12 cellular contexts compared by ENCODE assay signal in genomic region chr22:21755855-21756284, GRCh38. TPM values are rescaled to one million over a fixed set of nuclear protein-coding genes. Genes with fewer than 3 reads are reported as not detected.
A peak's percentile ranks its signal among the peaks of the same experiment; 100 is the strongest.
DNase-seq lines count a peak whose midpoint lies in the region; ATAC-seq and TF ChIP-seq lines count a peak whose summit lies in the region.
"Had no signal": no experiment of that assay in that cellular context is flagged by ENCODE, and none has a peak within 500 bp of the region (broad histone marks: within the 10 kb centered on the region; RNA-seq: fewer than 3 reads in every experiment).

No MANE protein-coding gene starts in this region.

- peaks cover 36% of the 10 kb centered on the region for H3K36me3 Mint-ChIP-seq in activated CD8-positive, alpha-beta T cell treated with anti-CD3 and anti-CD28 coated beads, Interleukin-2, amount 10 ng/mL, durations not matched to agents 7 days and 5 days (ENCODE audit: low read depth)
- peaks cover 7% of the 10 kb centered on the region for H3K36me3 Mint-ChIP-seq in glutamatergic neuron (ENCODE audit: unreplicated experiment)
- peaks cover 0 to 22% (median 10%) of the 10 kb centered on the region in 5 donors for H3K36me3 Mint-ChIP-seq in naive thymus-derived CD4-positive, alpha-beta T cell
- peaks cover 28% of the 10 kb centered on the region for H3K36me3 Mint-ChIP-seq in activated CD8-positive, alpha-beta memory T cell treated with anti-CD3 and anti-CD28 coated beads, Interleukin-2, amount 10 ng/mL, durations not matched to agents 7 days and 5 days

- H3K4me3 Mint-ChIP-seq in activated CD8-positive, alpha-beta T cell treated with anti-CD3 and anti-CD28 coated beads, Interleukin-2, amount 10 ng/mL, durations not matched to agents 7 days and 5 days = no peak overlapping the region
- H3K4me3 Mint-ChIP-seq in glutamatergic neuron (ENCODE audit: unreplicated experiment) = peak overlapping the region; percentile 74
- no peak overlapping the region for H3K4me3 Mint-ChIP-seq in naive thymus-derived CD4-positive, alpha-beta T cell
- no peak overlapping the region for H3K4me3 Mint-ChIP-seq in activated CD8-positive, alpha-beta memory T cell treated with anti-CD3 and anti-CD28 coated beads, Interleukin-2, amount 10 ng/mL, durations not matched to agents 7 days and 5 days

- H3K27ac Mint-ChIP-seq in activated CD8-positive, alpha-beta T cell treated with anti-CD3 and anti-CD28 coated beads, Interleukin-2, amount 10 ng/mL, durations not matched to agents 7 days and 5 days = peak overlapping the region; percentile 37
- peak overlapping the region; percentile 100 for H3K27ac Mint-ChIP-seq in glutamatergic neuron (ENCODE audit: unreplicated experiment)
- H3K27ac Mint-ChIP-seq in naive thymus-derived CD4-positive, alpha-beta T cell = peak overlapping the region in 1 of 9 donors; percentile 9
- no peak overlapping the region for H3K27ac Mint-ChIP-seq in activated CD8-positive, alpha-beta memory T cell treated with anti-CD3 and anti-CD28 coated beads, Interleukin-2, amount 10 ng/mL, durations not matched to agents 7 days and 5 days

- peaks cover 30% of the 10 kb centered on the region for H3K4me1 ChIP-seq in ACC112 (ENCODE audit: control insufficient read depth, insufficient read depth, low read length, unreplicated experiment)
- peaks cover 0 to 25% of the 10 kb centered on the region in 2 donors for H3K4me1 ChIP-seq in naive thymus-derived CD4-positive, alpha-beta T cell (ENCODE audit: control insufficient read depth in 2 of 2, insufficient read depth in 2 of 2, low read length in 2 of 2)

- no peak overlapping the region for H2AFZ ChIP-seq in ACC112 (ENCODE audit: low read length, unreplicated experiment)

- H3K4me1 Mint-ChIP-seq in activated CD8-positive, alpha-beta T cell treated with anti-CD3 and anti-CD28 coated beads, Interleukin-2, amount 10 ng/mL, durations not matched to agents 7 days and 5 days (ENCODE audit: low read depth) = peaks cover 6% of the 10 kb centered on the region
- H3K4me1 Mint-ChIP-seq in glutamatergic neuron (ENCODE audit: low read depth, unreplicated experiment) = peaks cover 63% of the 10 kb centered on the region
- H3K4me1 Mint-ChIP-seq in naive thymus-derived CD4-positive, alpha-beta T cell = peaks cover 0 to 27% (median 0%) of the 10 kb centered on the region in 7 donors
- H3K4me1 Mint-ChIP-seq in activated CD8-positive, alpha-beta memory T cell treated with anti-CD3 and anti-CD28 coated beads, Interleukin-2, amount 10 ng/mL, durations not matched to agents 7 days and 5 days = peaks cover 23% of the 10 kb centered on the region

- H3K9me3 Mint-ChIP-seq in activated CD8-positive, alpha-beta T cell treated with anti-CD3 and anti-CD28 coated beads, Interleukin-2, amount 10 ng/mL, durations not matched to agents 7 days and 5 days (ENCODE audit: insufficient read depth) = no peaks in the 10 kb centered on the region
- H3K9me3 Mint-ChIP-seq in glutamatergic neuron (ENCODE audit: unreplicated experiment) = peaks cover 32% of the 10 kb centered on the region
- H3K9me3 Mint-ChIP-seq in naive thymus-derived CD4-positive, alpha-beta T cell = no peaks in the 10 kb centered on the region
- no peaks in the 10 kb centered on the region for H3K9me3 Mint-ChIP-seq in activated CD8-positive, alpha-beta memory T cell treated with anti-CD3 and anti-CD28 coated beads, Interleukin-2, amount 10 ng/mL, durations not matched to agents 7 days and 5 days (ENCODE audit: low read depth)

- peak; percentile 41 for ATAC-seq in GM21423 (IDR thresholded peaks at IDR 0.05; ENCODE audit: unreplicated experiment)
- no peak for ATAC-seq in activated CD8-positive, alpha-beta T cell treated with anti-CD3 and anti-CD28 coated beads, Interleukin-2, amount 10 ng/mL, durations not matched to agents 7 days and 5 days
- no peak for ATAC-seq in GM18907 (IDR thresholded peaks at IDR 0.05; ENCODE audit: unreplicated experiment)
- no peak for ATAC-seq in naive thymus-derived CD4-positive, alpha-beta T cell
- ATAC-seq in activated CD8-positive, alpha-beta memory T cell treated with anti-CD3 and anti-CD28 coated beads, Interleukin-2, amount 10 ng/mL, durations not matched to agents 7 days and 5 days = no peak
- ATAC-seq in HG03521 (IDR thresholded peaks at IDR 0.05; ENCODE audit: unreplicated experiment) = no peak

- no peaks in the 10 kb centered on the region for H3K27me3 Mint-ChIP-seq in activated CD8-positive, alpha-beta T cell treated with anti-CD3 and anti-CD28 coated beads, Interleukin-2, amount 10 ng/mL, durations not matched to agents 7 days and 5 days (ENCODE audit: low read depth)
- H3K27me3 Mint-ChIP-seq in glutamatergic neuron (ENCODE audit: unreplicated experiment) = peaks cover 22% of the 10 kb centered on the region
- no peaks in the 10 kb centered on the region for H3K27me3 Mint-ChIP-seq in naive thymus-derived CD4-positive, alpha-beta T cell
- H3K27me3 Mint-ChIP-seq in activated CD8-positive, alpha-beta memory T cell treated with anti-CD3 and anti-CD28 coated beads, Interleukin-2, amount 10 ng/mL, durations not matched to agents 7 days and 5 days = no peaks in the 10 kb centered on the region

- no peaks in the 10 kb centered on the region for H3K36me3 ChIP-seq in ACC112 (ENCODE audit: insufficient read depth, low read length)
- peaks cover 0 to 29% (median 7%) of the 10 kb centered on the region in 3 experiments for H3K36me3 ChIP-seq in naive thymus-derived CD4-positive, alpha-beta T cell (ENCODE audit: control insufficient read depth in 2 of 3, insufficient read depth in 3 of 3, low read length in 3 of 3)

- H3K79me2 ChIP-seq in ACC112 (ENCODE audit: control insufficient read depth, insufficient read depth, low read length, unreplicated experiment) = no peaks in the 10 kb centered on the region

- CTCF ChIA-PET in activated CD8-positive, alpha-beta T cell treated with anti-CD3 and anti-CD28 coated beads, Interleukin-2, amount 10 ng/mL, durations not matched to agents 7 days and 5 days (lab: Charles Lee) = no interaction called here
- CTCF ChIA-PET in naive thymus-derived CD4-positive, alpha-beta T cell (lab: Charles Lee) = no interaction called here
- CTCF ChIA-PET in activated CD8-positive, alpha-beta memory T cell treated with anti-CD3 and anti-CD28 coated beads, Interleukin-2, amount 10 ng/mL, durations not matched to agents 7 days and 5 days (lab: Charles Lee) = no interaction called here

- H3K4me3 ChIP-seq in ACC112 (ENCODE audit: low read depth, low read length) = no peak overlapping the region
- H3K4me3 ChIP-seq in naive thymus-derived CD4-positive, alpha-beta T cell (ENCODE audit: low read length) = no peak overlapping the region
- H3K4me3 ChIP-seq: upper lobe of right lung had no signal

- TF ChIP-seq CTCF in glutamatergic neuron (IDR thresholded peaks at IDR 0.05; ENCODE audit: partially characterized antibody, unreplicated experiment) = no peak

- H3K27me3 ChIP-seq in ACC112 (ENCODE audit: insufficient read depth, low read length) = no peaks in the 10 kb centered on the region
- H3K27me3 ChIP-seq in naive thymus-derived CD4-positive, alpha-beta T cell (ENCODE audit: control insufficient read depth in 2 of 2, insufficient read depth in 2 of 2, low read length in 2 of 2) = no peaks in the 10 kb centered on the region
- H3K27me3 ChIP-seq: upper lobe of right lung had no signal

- intact Hi-C loops in naive thymus-derived CD4-positive, alpha-beta T cell (cut with micrococcal nuclease) = no loop called here

- DNase-seq in activated CD8-positive, alpha-beta T cell treated with anti-CD3 and anti-CD28 coated beads, Interleukin-2, amount 10 ng/mL, durations not matched to agents 7 days and 5 days = no peak
- DNase-seq in glutamatergic neuron = no peak
- DNase-seq in naive thymus-derived CD4-positive, alpha-beta T cell = no peak
- no peak for DNase-seq in activated CD8-positive, alpha-beta memory T cell treated with anti-CD3 and anti-CD28 coated beads, Interleukin-2, amount 10 ng/mL, durations not matched to agents 7 days and 5 days
- DNase-seq: NCI-H187; stimulated activated CD4-positive, alpha-beta T cell treated with anti-CD3 and anti-CD28 coated beads, Interleukin-15, amount 100 ng/mL, for 24 hours; T-helper 9 cell; upper lobe of right lung had no signal

- POLR2A ChIA-PET in activated CD8-positive, alpha-beta T cell treated with anti-CD3 and anti-CD28 coated beads, Interleukin-2, amount 10 ng/mL, durations not matched to agents 7 days and 5 days (lab: Charles Lee) = no interaction called here
- POLR2A ChIA-PET in naive thymus-derived CD4-positive, alpha-beta T cell (lab: Charles Lee) = no interaction called here

- peak overlapping the region; percentile 85 for H3K27ac ChIP-seq in ACC112 (ENCODE audit: low read depth, low read length)
- no peak overlapping the region for H3K27ac ChIP-seq in naive thymus-derived CD4-positive, alpha-beta T cell (ENCODE audit: low read depth, low read length)
- H3K27ac ChIP-seq: upper lobe of right lung had no signal

- no peaks in the 10 kb centered on the region for H3K9me3 ChIP-seq in naive thymus-derived CD4-positive, alpha-beta T cell (ENCODE audit: control insufficient read depth in 2 of 3, low read length in 3 of 3)
- H3K9me3 ChIP-seq: upper lobe of right lung had no signal

RNA-seq across cellular contexts. Expression of gene YPEL1, which starts 20.3 kb away (rescaled TPM):
- 1 to 10 TPM; 6.3 to 8.8 TPM for total RNA-seq in activated CD8-positive, alpha-beta T cell treated with anti-CD3 and anti-CD28 coated beads, Interleukin-2, amount 10 ng/mL, durations not matched to agents 7 days and 5 days
- total RNA-seq in glutamatergic neuron (ENCODE audit: unreplicated experiment) = 71.2 TPM
- total RNA-seq in naive thymus-derived CD4-positive, alpha-beta T cell = 1 to 10 TPM; 2.5 to 9.5 (median 3.6) TPM
- 1 to 10 TPM; 1.5 TPM for polyA plus RNA-seq in naive thymus-derived CD4-positive, alpha-beta T cell
- total RNA-seq in activated CD8-positive, alpha-beta memory T cell treated with anti-CD3 and anti-CD28 coated beads, Interleukin-2, amount 10 ng/mL, durations not matched to agents 7 days and 5 days = 10 to 100 TPM in 1 of 2 experiments, 1 to 10 TPM in 1; 7.2 to 21.6 TPM
